ENCODE assay signal across 30 cellular contexts in genomic region chr17:30254150-30254549, GRCh38. TPM values are rescaled to one million over a fixed set of nuclear protein-coding genes. Genes with fewer than 3 reads are reported as not detected.
"Had no signal": no experiment of that assay in that cellular context is flagged by ENCODE, and none has a peak within 500 bp of the region (broad histone marks: within the 10 kb centered on the region; RNA-seq: fewer than 3 reads in every experiment).

No MANE protein-coding gene starts in this region.

- H3K4me3 Mint-ChIP-seq: immature natural killer cell; naive thymus-derived CD8-positive, alpha-beta T cell; nephron; neural progenitor cell; stimulated activated effector memory CD8-positive, alpha-beta T cell treated with anti-CD3 and anti-CD28 coated beads, Interleukin-12 subunit alpha, Interleukin-12 subunit beta, amount 100 ng/mL, for 72 hours; stimulated activated naive CD8-positive, alpha-beta T cell treated with anti-CD3 and anti-CD28 coated beads, Interleukin-15, Interleukin-2, amounts not matched to agents 100 ng/mL and 50 ng/mL, for 24 hours had no signal

- H3K9me3 Mint-ChIP-seq: immature natural killer cell; naive thymus-derived CD8-positive, alpha-beta T cell; nephron; neural progenitor cell; stimulated activated effector memory CD8-positive, alpha-beta T cell treated with anti-CD3 and anti-CD28 coated beads, Interleukin-12 subunit alpha, Interleukin-12 subunit beta, amount 100 ng/mL, for 72 hours; stimulated activated naive CD8-positive, alpha-beta T cell treated with anti-CD3 and anti-CD28 coated beads, Interleukin-15, Interleukin-2, amounts not matched to agents 100 ng/mL and 50 ng/mL, for 24 hours had no signal

- H3K4me3 ChIP-seq: left lung, lower lobe of right lung, neural progenitor cell, skin epidermis, suprapubic skin, thoracic aorta, tibial artery, upper lobe of right lung had no signal

- H3K4me1 ChIP-seq: left lung, neural progenitor cell, suprapubic skin, tibial artery, upper lobe of right lung had no signal

- H3K27ac ChIP-seq: left lung, lower lobe of right lung, neural progenitor cell, neutrophil, suprapubic skin, thoracic aorta, tibial artery, upper lobe of right lung had no signal

- ATAC-seq: left colon; left lung; lower lobe of right lung; naive thymus-derived CD8-positive, alpha-beta T cell; sciatic nerve; stimulated activated effector memory CD8-positive, alpha-beta T cell treated with anti-CD3 and anti-CD28 coated beads, Interleukin-12 subunit alpha, Interleukin-12 subunit beta, amount 100 ng/mL, for 72 hours had no signal

- FAIRE-seq: islet of Langerhans, kidney, urothelium cell line had no signal

- H3K27me3 ChIP-seq: left lung, neural progenitor cell, neutrophil, suprapubic skin, tibial artery, upper lobe of right lung had no signal

- H3K9me3 ChIP-seq: left lung, lower lobe of right lung, neutrophil, suprapubic skin, thoracic aorta, tibial artery, upper lobe of right lung had no signal

- DNase-seq: hypothalamus; immature natural killer cell; kidney; left colon; left lung; lower lobe of right lung; mammary epithelial cell; mesenchymal stem cell; naive thymus-derived CD8-positive, alpha-beta T cell; occipital lobe; retina; right cardiac atrium; stimulated activated CD4-positive, alpha-beta T cell treated with anti-CD3 and anti-CD28 coated beads, Interleukin-12 subunit alpha, Interleukin-12 subunit beta, amount 100 ng/mL, for 4 hours; stimulated activated CD4-positive, alpha-beta T cell treated with anti-CD3 and anti-CD28 coated beads, Interleukin-4, amount 100 ng/mL, for 24 hours; stimulated activated naive CD4-positive, alpha-beta T cell; tibial artery; upper lobe of right lung had no signal

- H3K4me1 Mint-ChIP-seq: naive thymus-derived CD8-positive, alpha-beta T cell; nephron; neural progenitor cell had no signal

- H3K36me3 ChIP-seq: neural progenitor cell, neutrophil, thoracic aorta had no signal

- H3K27me3 Mint-ChIP-seq: naive thymus-derived CD8-positive, alpha-beta T cell; progenitor cell of endocrine pancreas; stimulated activated naive CD8-positive, alpha-beta T cell treated with anti-CD3 and anti-CD28 coated beads, Interleukin-15, Interleukin-2, amounts not matched to agents 100 ng/mL and 50 ng/mL, for 24 hours had no signal

- H3K27ac Mint-ChIP-seq: neural progenitor cell; stimulated activated naive CD8-positive, alpha-beta T cell treated with anti-CD3 and anti-CD28 coated beads, Interleukin-15, Interleukin-2, amounts not matched to agents 100 ng/mL and 50 ng/mL, for 24 hours had no signal

RNA-seq across cellular contexts. Expression of gene SLC6A4, which starts 18.7 kb away (rescaled TPM):
- total RNA-seq: mammary epithelial cell; mucosa of gallbladder; naive thymus-derived CD8-positive, alpha-beta T cell had no signal
